In genomic region chr19:42199440-42200115, GRCh38 we compare ENCODE assay signal across 9 cellular contexts. TPM values are rescaled to one million over a fixed set of nuclear protein-coding genes. Genes with fewer than 3 reads are reported as not detected.
DNase-seq lines count a peak whose midpoint lies in the region; ATAC-seq and FAIRE-seq lines count a peak whose summit lies in the region.
"Had no signal": no experiment of that assay in that cellular context is flagged by ENCODE, and none has a peak within 500 bp of the region (broad histone marks: within the 10 kb centered on the region; RNA-seq: fewer than 3 reads in every experiment).

No MANE protein-coding gene starts in this region.

- peak; percentile 45 for DNase-seq in T-helper 22 cell (ENCODE audit: low read depth)
- DNase-seq in effector CD8-positive, alpha-beta T cell (lab: John Stamatoyannopoulos, UW) = peak; percentile 26
- DNase-seq in small intestine = peak; percentile 32
- no peak for DNase-seq in EL
- DNase-seq in NCI-H2196 treated with DMSO at 0.1 percent for 48 hours (lab: John Stamatoyannopoulos, UW; ENCODE audit: unreplicated experiment) = no peak
- no peak for DNase-seq in NCI-H510A (lab: John Stamatoyannopoulos, UW)

- peak overlapping the region in 1 of 2 donors; percentile 13 for H3K4me3 ChIP-seq in small intestine (ENCODE audit: low read depth in 1 of 2, low read length in 2 of 2)
- H3K4me3 ChIP-seq: SK-N-MC had no signal

- H3K4me1 ChIP-seq in small intestine (ENCODE audit: control insufficient read depth in 2 of 2, insufficient read depth in 1 of 2, low read depth in 1 of 2, low read length in 1 of 2) = peaks cover 0 to 8% of the 10 kb centered on the region in 2 donors

- peaks cover 0 to 14% of the 10 kb centered on the region in 2 donors for H3K36me3 ChIP-seq in small intestine (ENCODE audit: control insufficient read depth in 2 of 2, insufficient read depth in 2 of 2, low read length in 2 of 2)

- peak overlapping the region; percentile 73 to 84 for H3K27ac ChIP-seq in small intestine (ENCODE audit: low read depth in 1 of 2, low read length in 1 of 2)
- H3K27ac ChIP-seq: SK-N-MC had no signal

- ATAC-seq in GM18873 (IDR thresholded peaks at IDR 0.05; ENCODE audit: low FRiP score, unreplicated experiment) (peak; percentile 18), HG02981 (IDR thresholded peaks at IDR 0.05; ENCODE audit: unreplicated experiment) (peak; percentile 46)

- no peaks in the 10 kb centered on the region for H3K27me3 ChIP-seq in small intestine (ENCODE audit: control insufficient read depth in 2 of 2, insufficient read depth in 2 of 2, low read length in 2 of 2)

- no peaks in the 10 kb centered on the region for H3K9me3 ChIP-seq in small intestine (ENCODE audit: control insufficient read depth, low read depth)

- FAIRE-seq in small intestine (lab: Jason Lieb, UNC) = no peak

- WGBS in small intestine, 3 donors = 61 to 87% (median 70%) methylated on average over 29 to 32 of the region's 32 CpGs

RNA-seq across cellular contexts. Expression of gene DEDD2, which starts 17.9 kb away (rescaled TPM):
- 10 to 100 TPM; 22.8 to 41.3 (median 38.5) TPM for polyA plus RNA-seq in small intestine

RNA-seq across cellular contexts. Expression of gene ZNF526, which starts 20.5 kb away (rescaled TPM):
- polyA plus RNA-seq in small intestine = 1 to 10 TPM; 3.2 to 4.8 (median 4.0) TPM

RNA-seq across cellular contexts. Expression of gene GSK3A, which starts 42.8 kb away (rescaled TPM):
- 10 to 100 TPM; 48.5 to 70.9 (median 70.3) TPM for polyA plus RNA-seq in small intestine

RNA-seq across cellular contexts. Expression of gene ERF, which starts 55.4 kb away (rescaled TPM):
- 10 to 100 TPM; 28.6 to 51.6 (median 31.8) TPM for polyA plus RNA-seq in small intestine

Comparison
In these comparisons a context has a peak if more than half of its experiments do, and no peak if none do; other contexts are left out.
1. DNase-seq: peak in T-helper 22 cell (single experiment), effector CD8-positive, alpha-beta T cell (single experiment) and small intestine (single experiment); none in EL (single experiment), NCI-H2196 treated with DMSO at 0.1 percent for 48 hours (single experiment) and NCI-H510A (single experiment).